Comparison of ENCODE assay signal across 17 cellular contexts in genomic region chr16:73151225-73151624, GRCh38.
"Had no signal": no experiment of that assay in that cellular context is flagged by ENCODE, and none has a peak within 500 bp of the region (broad histone marks: within the 10 kb centered on the region; RNA-seq: fewer than 3 reads in every experiment).

No MANE protein-coding gene starts in this region.

- ATAC-seq: activated CD8-positive, alpha-beta T cell treated with anti-CD3 and anti-CD28 coated beads for 36 hours; body of pancreas; left cardiac atrium; natural killer cell; T-helper 17 cell; upper lobe of right lung had no signal

- DNase-seq: activated CD8-positive, alpha-beta T cell treated with anti-CD3 and anti-CD28 coated beads for 36 hours; activated naive CD4-positive, alpha-beta T cell treated with Interleukin-2 at 50 U/mL for 16 hours; activated naive CD8-positive, alpha-beta T cell treated with anti-CD3 and anti-CD28 coated beads, Interleukin-2, amount 10 ng/mL, durations not matched to agents 7 days and 5 days; activated T-cell treated with anti-CD3 and anti-CD28 coated beads, Interleukin-2, amount 50 U/mL, for 24 hours; amygdala; body of pancreas; caudate nucleus; left cardiac atrium; natural killer cell; occipital lobe; posterior cingulate gyrus; retina; stimulated activated naive CD4-positive, alpha-beta T cell; T-helper 17 cell; upper lobe of right lung; WERI-Rb-1 had no signal

- H3K27ac Mint-ChIP-seq: activated CD8-positive, alpha-beta T cell treated with anti-CD3 and anti-CD28 coated beads for 36 hours; activated naive CD8-positive, alpha-beta T cell treated with anti-CD3 and anti-CD28 coated beads, Interleukin-2, amount 10 ng/mL, durations not matched to agents 7 days and 5 days; activated T-cell treated with anti-CD3 and anti-CD28 coated beads, Interleukin-2, amount 50 U/mL, for 24 hours; activated T-helper 2 cell treated with anti-CD3 and anti-CD28 coated beads, Interferon-gamma antibody, Interleukin-2, Interleukin-4, amounts not matched to agents 10 μg/mL and 5 μg/mL and 100 μg/mL, durations not matched to agents 14 hours and 24 hours and 36 hours; natural killer cell; T-helper 17 cell had no signal

- H3K9me3 Mint-ChIP-seq: activated CD8-positive, alpha-beta T cell treated with anti-CD3 and anti-CD28 coated beads for 36 hours; activated naive CD8-positive, alpha-beta T cell treated with anti-CD3 and anti-CD28 coated beads, Interleukin-2, amount 10 ng/mL, durations not matched to agents 7 days and 5 days; activated T-cell treated with anti-CD3 and anti-CD28 coated beads, Interleukin-2, amount 50 U/mL, for 24 hours; activated T-helper 2 cell treated with anti-CD3 and anti-CD28 coated beads, Interferon-gamma antibody, Interleukin-2, Interleukin-4, amounts not matched to agents 10 μg/mL and 5 μg/mL and 100 μg/mL, durations not matched to agents 14 hours and 24 hours and 36 hours; natural killer cell had no signal

- H3K4me1 Mint-ChIP-seq: activated naive CD8-positive, alpha-beta T cell treated with anti-CD3 and anti-CD28 coated beads, Interleukin-2, amount 10 ng/mL, durations not matched to agents 7 days and 5 days; T-helper 17 cell had no signal

- H3K4me1 ChIP-seq: body of pancreas had no signal

- H3K4me3 Mint-ChIP-seq: activated CD8-positive, alpha-beta T cell treated with anti-CD3 and anti-CD28 coated beads for 36 hours; activated naive CD8-positive, alpha-beta T cell treated with anti-CD3 and anti-CD28 coated beads, Interleukin-2, amount 10 ng/mL, durations not matched to agents 7 days and 5 days; activated T-cell treated with anti-CD3 and anti-CD28 coated beads, Interleukin-2, amount 50 U/mL, for 24 hours; natural killer cell; T-helper 17 cell had no signal

- H3K36me3 ChIP-seq: upper lobe of right lung, WERI-Rb-1 had no signal

- H3K27me3 ChIP-seq: body of pancreas, upper lobe of right lung had no signal

- H3K36me3 Mint-ChIP-seq: activated naive CD8-positive, alpha-beta T cell treated with anti-CD3 and anti-CD28 coated beads, Interleukin-2, amount 10 ng/mL, durations not matched to agents 7 days and 5 days; natural killer cell had no signal

- H3K9me3 ChIP-seq: body of pancreas, upper lobe of right lung had no signal

- H3K4me3 ChIP-seq: body of pancreas, upper lobe of right lung had no signal

- H3K27ac ChIP-seq: body of pancreas, upper lobe of right lung, WERI-Rb-1 had no signal
